ENCODE assay signal across 1 cellular context in the genomic region with DNA sequence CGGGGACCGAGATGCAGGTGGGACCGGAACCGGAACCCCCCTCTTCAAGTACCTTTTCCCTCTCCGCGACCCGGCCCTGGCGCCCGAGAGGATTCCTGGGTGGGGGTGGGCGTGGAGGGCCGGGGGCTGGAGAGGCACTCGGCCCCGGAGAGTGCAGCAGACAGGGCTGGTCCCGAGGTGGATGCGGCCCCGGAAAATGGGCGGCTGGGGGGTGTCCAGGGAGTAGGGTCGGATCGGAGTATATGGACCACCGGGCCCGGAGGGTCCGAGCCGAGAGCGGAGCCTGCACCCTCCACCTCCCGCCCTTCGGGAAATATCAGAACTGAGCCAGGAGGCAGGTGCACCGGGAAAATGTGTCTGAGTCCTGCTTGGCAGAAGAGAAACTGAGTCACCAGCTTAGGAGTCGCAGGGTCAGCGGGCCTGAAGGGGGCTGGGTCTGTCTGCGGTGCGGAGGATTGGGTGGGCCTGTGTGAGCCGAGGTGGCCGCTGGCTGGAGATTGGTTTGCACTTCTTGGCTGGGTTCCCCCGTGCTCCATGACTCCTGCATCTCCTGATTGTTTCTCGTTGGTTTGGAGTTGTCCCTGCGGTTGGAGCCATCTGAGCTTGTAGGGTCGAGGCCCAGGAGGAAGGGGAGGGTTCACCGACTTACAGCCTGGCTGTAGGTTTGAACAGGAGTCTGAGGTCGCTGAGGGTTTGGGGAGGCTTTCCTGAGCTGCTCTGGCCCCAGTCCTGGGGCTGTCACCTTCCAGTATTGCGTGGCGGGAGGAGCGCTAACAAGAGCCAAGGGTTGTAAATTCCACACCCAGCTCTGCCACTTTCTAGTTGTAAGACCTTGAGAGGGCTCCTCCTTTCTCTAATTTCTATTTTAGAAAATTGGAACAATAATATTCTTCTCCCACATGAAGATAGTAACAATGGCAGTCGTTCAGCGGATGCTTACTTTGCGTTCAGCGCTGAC.
TF ChIP-seq lines count a peak whose summit lies in the region.

No MANE protein-coding gene starts in this region.

TF ChIP-seq in HepG2, 621 proteins besides CTCF, POLR2A, EP300 and RAD21 (continued from another document and continues in another):
- TF ChIP-seq, protein P1, sequence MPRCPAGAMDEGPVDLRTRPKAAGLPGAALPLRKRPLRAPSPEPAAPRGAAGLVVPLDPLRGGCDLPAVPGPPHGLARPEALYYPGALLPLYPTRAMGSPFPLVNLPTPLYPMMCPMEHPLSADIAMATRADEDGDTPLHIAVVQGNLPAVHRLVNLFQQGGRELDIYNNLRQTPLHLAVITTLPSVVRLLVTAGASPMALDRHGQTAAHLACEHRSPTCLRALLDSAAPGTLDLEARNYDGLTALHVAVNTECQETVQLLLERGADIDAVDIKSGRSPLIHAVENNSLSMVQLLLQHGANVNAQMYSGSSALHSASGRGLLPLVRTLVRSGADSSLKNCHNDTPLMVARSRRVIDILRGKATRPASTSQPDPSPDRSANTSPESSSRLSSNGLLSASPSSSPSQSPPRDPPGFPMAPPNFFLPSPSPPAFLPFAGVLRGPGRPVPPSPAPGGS (CRISPR knock-in tag; IDR thresholded peaks at IDR 0.05) = 0 out of 2 replicates have a peak, but pooled peaks have one; percentile 26
- TF ChIP-seq ZHX1 (CRISPR knock-in tag; IDR thresholded peaks at IDR 0.05; ENCODE audit: low read depth) (no peak), ZNF781 (CRISPR knock-in tag; IDR thresholded peaks at IDR 0.05; ENCODE audit: borderline replicate concordance, not compliant biosample characterization) (peak; percentile 50), KLF15 (CRISPR knock-in tag; IDR thresholded peaks at IDR 0.05; ENCODE audit: borderline replicate concordance) (no peak), RERE (CRISPR knock-in tag; IDR thresholded peaks at IDR 0.05; ENCODE audit: low read depth) (no peak), GABPB1 (CRISPR knock-in tag; IDR thresholded peaks at IDR 0.05) (peak; percentile 80; the same call in 1 of the 2 replicates), AHR (CRISPR knock-in tag; IDR thresholded peaks at IDR 0.05) (0 out of 2 replicates have a peak, but pooled peaks have one; percentile 23), KLF13 (CRISPR knock-in tag; IDR thresholded peaks at IDR 0.05) (0 out of 2 replicates have a peak, but pooled peaks have one; percentile 50), MAZ (IDR thresholded peaks at IDR 0.05; ENCODE audit: borderline replicate concordance, low read depth, low read length) (no peak), MAZ (CRISPR knock-in tag; IDR thresholded peaks at IDR 0.05; ENCODE audit: low read depth) (0 out of 2 replicates have a peak, but pooled peaks have one; percentile 52), HOXA9 (CRISPR knock-in tag; IDR thresholded peaks at IDR 0.05; ENCODE audit: borderline replicate concordance) (no peak), GLI4 (CRISPR knock-in tag; IDR thresholded peaks at IDR 0.05; ENCODE audit: borderline replicate concordance) (no peak), HES4 (CRISPR knock-in tag; IDR thresholded peaks at IDR 0.05; ENCODE audit: borderline replicate concordance) (0 out of 2 replicates have a peak, but pooled peaks have one; percentile 14), SAFB2 (CRISPR knock-in tag; IDR thresholded peaks at IDR 0.05; ENCODE audit: borderline replicate concordance, low read depth) (peak; percentile 9; the same call in 1 of the 2 replicates), HNF1A (IDR thresholded peaks at IDR 0.05; ENCODE audit: low read depth) (no peak), HNF1A (CRISPR knock-in tag; IDR thresholded peaks at IDR 0.05; ENCODE audit: borderline replicate concordance) (peak; percentile 1; the same call in 1 of the 2 replicates), GABPA (IDR thresholded peaks at IDR 0.05; ENCODE audit: low read depth, low read length) (no peak; the same call in none of the 2 replicates), GABPA (CRISPR knock-in tag; IDR thresholded peaks at IDR 0.05; ENCODE audit: low read depth) (peak; percentile 23), NFYB (CRISPR knock-in tag; IDR thresholded peaks at IDR 0.05) (peak; percentile 2; the same call in 1 of the 2 replicates), ZNF589 (CRISPR knock-in tag; conservative IDR thresholded peaks at IDR 0.05) (peak; percentile 20; the same call in 1 of the 2 replicates), CBFB (CRISPR knock-in tag; IDR thresholded peaks at IDR 0.05) (0 out of 2 replicates have a peak, but pooled peaks have one; percentile 22), ZBTB37 (CRISPR knock-in tag; IDR thresholded peaks at IDR 0.05) (peak; percentile 17; the same call in 1 of the 2 replicates), ZNF788 (CRISPR knock-in tag; IDR thresholded peaks at IDR 0.05; ENCODE audit: borderline replicate concordance) (0 out of 2 replicates have a peak, but pooled peaks have one; percentile 10), IRF1 (CRISPR knock-in tag; IDR thresholded peaks at IDR 0.05; ENCODE audit: low read depth) (0 out of 2 replicates have a peak, but pooled peaks have one; percentile 38), ZNF839 (CRISPR knock-in tag; IDR thresholded peaks at IDR 0.05; ENCODE audit: borderline replicate concordance) (peak; percentile 63; the same call in 1 of the 2 replicates)
- TF ChIP-seq, protein P2, sequence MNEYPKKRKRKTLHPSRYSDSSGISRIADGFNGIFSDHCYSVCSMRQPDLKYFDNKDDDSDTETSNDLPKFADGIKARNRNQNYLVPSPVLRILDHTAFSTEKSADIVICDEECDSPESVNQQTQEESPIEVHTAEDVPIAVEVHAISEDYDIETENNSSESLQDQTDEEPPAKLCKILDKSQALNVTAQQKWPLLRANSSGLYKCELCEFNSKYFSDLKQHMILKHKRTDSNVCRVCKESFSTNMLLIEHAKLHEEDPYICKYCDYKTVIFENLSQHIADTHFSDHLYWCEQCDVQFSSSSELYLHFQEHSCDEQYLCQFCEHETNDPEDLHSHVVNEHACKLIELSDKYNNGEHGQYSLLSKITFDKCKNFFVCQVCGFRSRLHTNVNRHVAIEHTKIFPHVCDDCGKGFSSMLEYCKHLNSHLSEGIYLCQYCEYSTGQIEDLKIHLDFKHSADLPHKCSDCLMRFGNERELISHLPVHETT (CRISPR knock-in tag; conservative IDR thresholded peaks at IDR 0.05) = no peak
- TF ChIP-seq, protein P3, sequence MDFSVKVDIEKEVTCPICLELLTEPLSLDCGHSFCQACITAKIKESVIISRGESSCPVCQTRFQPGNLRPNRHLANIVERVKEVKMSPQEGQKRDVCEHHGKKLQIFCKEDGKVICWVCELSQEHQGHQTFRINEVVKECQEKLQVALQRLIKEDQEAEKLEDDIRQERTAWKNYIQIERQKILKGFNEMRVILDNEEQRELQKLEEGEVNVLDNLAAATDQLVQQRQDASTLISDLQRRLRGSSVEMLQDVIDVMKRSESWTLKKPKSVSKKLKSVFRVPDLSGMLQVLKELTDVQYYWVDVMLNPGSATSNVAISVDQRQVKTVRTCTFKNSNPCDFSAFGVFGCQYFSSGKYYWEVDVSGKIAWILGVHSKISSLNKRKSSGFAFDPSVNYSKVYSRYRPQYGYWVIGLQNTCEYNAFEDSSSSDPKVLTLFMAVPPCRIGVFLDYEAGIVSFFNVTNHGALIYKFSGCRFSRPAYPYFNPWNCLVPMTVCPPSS (IDR thresholded peaks at IDR 0.05) = no peak
- TF ChIP-seq, protein P4, sequence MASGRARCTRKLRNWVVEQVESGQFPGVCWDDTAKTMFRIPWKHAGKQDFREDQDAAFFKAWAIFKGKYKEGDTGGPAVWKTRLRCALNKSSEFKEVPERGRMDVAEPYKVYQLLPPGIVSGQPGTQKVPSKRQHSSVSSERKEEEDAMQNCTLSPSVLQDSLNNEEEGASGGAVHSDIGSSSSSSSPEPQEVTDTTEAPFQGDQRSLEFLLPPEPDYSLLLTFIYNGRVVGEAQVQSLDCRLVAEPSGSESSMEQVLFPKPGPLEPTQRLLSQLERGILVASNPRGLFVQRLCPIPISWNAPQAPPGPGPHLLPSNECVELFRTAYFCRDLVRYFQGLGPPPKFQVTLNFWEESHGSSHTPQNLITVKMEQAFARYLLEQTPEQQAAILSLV (CRISPR knock-in tag; IDR thresholded peaks at IDR 0.05; ENCODE audit: borderline replicate concordance) = 0 out of 2 replicates have a peak, but pooled peaks have one; percentile 7
